ENCODE assay signal across 9 cellular contexts in genomic region chr21:34808569-34809204, GRCh38.
DNase-seq lines count a peak whose midpoint lies in the region; ATAC-seq and TF ChIP-seq lines count a peak whose summit lies in the region.
"Had no signal": no experiment of that assay in that cellular context is flagged by ENCODE, and none has a peak within 500 bp of the region (broad histone marks: within the 10 kb centered on the region; RNA-seq: fewer than 3 reads in every experiment).

No MANE protein-coding gene starts in this region.

- H3K4me1 ChIP-seq in RWPE2 (ENCODE audit: insufficient read depth, poor library complexity, severe bottlenecking) (peaks cover 59% of the 10 kb centered on the region), skeletal muscle tissue (ENCODE audit: control insufficient read depth in 3 of 3, insufficient read depth in 3 of 3, low read length in 3 of 3) (peaks cover 8 to 50% (median 27%) of the 10 kb centered on the region in 3 donors)

- H3K9me3 ChIP-seq in RWPE2 (ENCODE audit: severe bottlenecking) = peaks cover 13% of the 10 kb centered on the region
- H3K9me3 ChIP-seq in skeletal muscle tissue (ENCODE audit: control insufficient read depth in 3 of 3, low read length in 3 of 3) = no peaks in the 10 kb centered on the region

- ATAC-seq in RWPE2 (ENCODE audit: low read depth) = no peak
- no peak for ATAC-seq in GM18502 (IDR thresholded peaks at IDR 0.05; ENCODE audit: poor library complexity, unreplicated experiment)
- ATAC-seq in activated CD4-positive, CD25-positive, alpha-beta regulatory T cell treated with anti-CD3 and anti-CD28 coated beads, Interleukin-2, amount 50 U/mL, for 24 hours = no peak

- H3K4me3 ChIP-seq in RWPE2 (ENCODE audit: severe bottlenecking) (no peak overlapping the region), epithelial cell of esophagus (ENCODE audit: low read length) (no peak overlapping the region), skeletal muscle tissue (ENCODE audit: low read length in 3 of 3) (no peak overlapping the region)

- no peaks in the 10 kb centered on the region for H3K27me3 ChIP-seq in RWPE2 (ENCODE audit: insufficient read depth, poor library complexity, severe bottlenecking)
- no peaks in the 10 kb centered on the region for H3K27me3 ChIP-seq in skeletal muscle tissue (ENCODE audit: control insufficient read depth in 3 of 3, insufficient read depth in 3 of 3, low read length in 3 of 3)

- H3K27ac ChIP-seq in RWPE2 (ENCODE audit: poor library complexity, severe bottlenecking) (peak overlapping the region; percentile 98), skeletal muscle tissue (ENCODE audit: low read depth, low read length) (peak overlapping the region; percentile 52)

- peak overlapping the region in 2 of 3 donors; percentile 41 to 52 for H3K9ac ChIP-seq in skeletal muscle tissue (ENCODE audit: low read depth in 1 of 3, low read length in 3 of 3)

- H3K36me3 ChIP-seq in RWPE2 (ENCODE audit: low read depth) = peaks cover 77% of the 10 kb centered on the region
- peaks cover 3 to 14% (median 8%) of the 10 kb centered on the region in 3 donors for H3K36me3 ChIP-seq in skeletal muscle tissue (ENCODE audit: control insufficient read depth in 3 of 3, insufficient read depth in 3 of 3, low read length in 3 of 3)

- DNase-seq in GM04504 (ENCODE audit: low read depth) (peak; percentile 54), RWPE2 (ENCODE audit: low spot score) (no peak), epithelial cell of esophagus (ENCODE audit: low read depth) (peak; percentile 60), NCI-H1930 (lab: John Stamatoyannopoulos, UW) (no peak), midbrain (lab: John Stamatoyannopoulos, UW) (no peak)
- DNase-seq: OCI-M1 had no signal

- TF ChIP-seq CTCF in RWPE2 (IDR thresholded peaks at IDR 0.05; ENCODE audit: poor library complexity, severe bottlenecking) (no peak), epithelial cell of esophagus (IDR thresholded peaks at IDR 0.05; ENCODE audit: insufficient read depth, low read depth, low read length, missing control alignments) (no peak)

Comparison
In these comparisons a context has a peak if more than half of its experiments do, and no peak if none do; other contexts are left out.
1. DNase-seq: peak in GM04504 (single experiment) and epithelial cell of esophagus (single experiment); none in RWPE2 (single experiment), NCI-H1930 (0 of 2) and midbrain (single experiment).